15 cellular contexts compared by ENCODE assay signal in the genomic region with DNA sequence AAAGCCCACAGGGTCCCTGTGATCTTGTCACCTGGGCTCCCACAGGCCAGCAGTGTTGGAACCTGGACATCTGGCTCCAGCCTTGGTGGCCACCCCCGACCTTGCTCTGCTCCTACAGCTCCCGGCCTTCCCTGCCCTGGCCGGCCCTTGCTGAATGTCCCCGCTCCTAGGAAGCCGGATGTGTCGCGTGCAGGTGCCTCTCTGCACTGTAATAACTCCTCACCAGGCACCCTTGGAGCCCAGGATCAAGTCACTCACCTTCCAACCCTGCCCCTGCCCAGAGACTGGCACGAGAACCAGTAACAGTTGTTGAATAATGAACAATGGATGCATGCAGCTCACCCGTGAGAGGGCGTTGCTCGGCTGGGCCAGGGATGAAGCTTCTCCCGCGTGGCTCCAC. TPM values are rescaled to one million over a fixed set of nuclear protein-coding genes. Genes with fewer than 3 reads are reported as not detected.
DNase-seq lines count a peak whose midpoint lies in the region; TF ChIP-seq lines count a peak whose summit lies in the region.
"Had no signal": no experiment of that assay in that cellular context is flagged by ENCODE, and none has a peak within 500 bp of the region (broad histone marks: within the 10 kb centered on the region; RNA-seq: fewer than 3 reads in every experiment).

No MANE protein-coding gene starts in this region.

- H3K27me3 ChIP-seq in left ventricle myocardium inferior (ENCODE audit: low read depth) = no peaks in the 10 kb centered on the region

- POLR2A ChIA-PET in HEK293 (lab: Yijun Ruan, JAX) = interaction anchor here (0.9 kb wide), 1 partner anchor 10 kb away, joined by 3 read pairs; no protein-coding TSS in a partner anchor

- H3K9me3 Mint-ChIP-seq in neural crest cell = no peaks in the 10 kb centered on the region

- peaks cover 32% of the 10 kb centered on the region for H3K4me1 Mint-ChIP-seq in neural crest cell

- CTCF ChIA-PET in HEK293 (lab: Yijun Ruan, JAX) = interaction anchor here (1.1 kb wide), 1 partner anchor 73 kb away, joined by 3 read pairs; no protein-coding TSS in a partner anchor

- H3K4me1 ChIP-seq in HEK293 (ENCODE audit: control insufficient read depth, insufficient read depth, low read length) = peaks cover 10% of the 10 kb centered on the region
- peaks cover 39% of the 10 kb centered on the region for H3K4me1 ChIP-seq in left ventricle myocardium inferior

- no peaks in the 10 kb centered on the region for H3K27me3 Mint-ChIP-seq in neural crest cell (ENCODE audit: low read depth)

- no peak overlapping the region for H3K27ac ChIP-seq in HEK293 (ENCODE audit: extremely low read depth, low read depth, low read length)
- peak overlapping the region; percentile 90 for H3K27ac ChIP-seq in cingulate gyrus (ENCODE audit: low read depth, low read length)
- peak overlapping the region; percentile 88 for H3K27ac ChIP-seq in temporal lobe (ENCODE audit: low read depth, low read length)
- no peak overlapping the region for H3K27ac ChIP-seq in left ventricle myocardium inferior (replicated peaks)

- intact Hi-C loops in left ventricle myocardium inferior (cut with micrococcal nuclease) = no loop called here

- H3K4me3 ChIP-seq in HEK293 (ENCODE audit: low read depth, low read length) (no peak overlapping the region), left ventricle myocardium inferior (no peak overlapping the region)

- H3K9me3 ChIP-seq in HEK293 (ENCODE audit: control insufficient read depth, insufficient read depth, low read depth, low read length) = no peaks in the 10 kb centered on the region
- H3K9me3 ChIP-seq in left ventricle myocardium inferior (replicated peaks) = no peaks in the 10 kb centered on the region

- DNase-seq in neural crest cell (ENCODE audit: low read depth, low spot score) = no peak
- no peak for DNase-seq in hippocampal formation (lab: John Stamatoyannopoulos, UW)
- no peak for DNase-seq in left ventricle myocardium inferior
- DNase-seq in NCI-H2029 (lab: John Stamatoyannopoulos, UW) = no peak
- DNase-seq: ACHN; DMS 273 treated with DMSO at 0.1 percent for 48 hours; KG1; NCI-H1048; NCI-H146; NCI-H526; NK-92 treated with Interleukin-12 subunit alpha and Interleukin-12 subunit beta, amount 100 ng/mL, for 24 hours; RPMI8226 had no signal

- H3K36me3 Mint-ChIP-seq in neural crest cell (ENCODE audit: low read depth) = peaks cover 5% of the 10 kb centered on the region

- TF ChIP-seq CTCF in HEK293 (tag by site-specific recombination; IDR thresholded peaks at IDR 0.05) (no peak), neural crest cell (conservative IDR thresholded peaks at IDR 0.05) (no peak), left ventricle myocardium inferior (IDR thresholded peaks at IDR 0.05; ENCODE audit: borderline replicate concordance) (no peak)

- no peak overlapping the region for H3K4me3 Mint-ChIP-seq in neural crest cell

- H3K36me3 ChIP-seq in HEK293 (ENCODE audit: control insufficient read depth in 2 of 2, insufficient read depth in 1 of 2, low read length in 2 of 2) (peaks cover 15 to 21% of the 10 kb centered on the region in 2 experiments; a peak in 2 of 3 replicates), left ventricle myocardium inferior (no peaks in the 10 kb centered on the region)

- peak overlapping the region; percentile 59 for H3K27ac Mint-ChIP-seq in neural crest cell (ENCODE audit: unreplicated experiment)

TF ChIP-seq in HEK293, 187 proteins besides CTCF, POLR2A, EP300 and RAD21:
- TF ChIP-seq ZBTB20 (tag by site-specific recombination; IDR thresholded peaks at IDR 0.05) = no peak
- TF ChIP-seq ZNF391 (tag by site-specific recombination; IDR thresholded peaks at IDR 0.05; ENCODE audit: borderline replicate concordance, low read depth) = no peak
- TF ChIP-seq ZNF155 (tag by site-specific recombination; IDR thresholded peaks at IDR 0.05) = no peak
- TF ChIP-seq HOXC10 (CRISPR knock-in tag; IDR thresholded peaks at IDR 0.05) = no peak
- TF ChIP-seq ZNF248 (tag by site-specific recombination; IDR thresholded peaks at IDR 0.05) = no peak
- TF ChIP-seq HOXA7 (CRISPR knock-in tag; IDR thresholded peaks at IDR 0.05; ENCODE audit: borderline replicate concordance) = no peak
- peak; percentile 1; the same call in 1 of the 2 replicates for TF ChIP-seq GLIS1 (tag by site-specific recombination; IDR thresholded peaks at IDR 0.05)
- no peak for TF ChIP-seq AEBP2 (tag by site-specific recombination; IDR thresholded peaks at IDR 0.05; ENCODE audit: borderline replicate concordance)

RNA-seq across cellular contexts. Expression of gene PDE9A, which starts 12.1 kb away (rescaled TPM):
- total RNA-seq in neural crest cell (31.4 and 40.7 TPM in 2 replicates), temporal lobe (14.5 TPM), left ventricle myocardium inferior (3.2 TPM)

Comparison
In these comparisons a context has a peak if more than half of its experiments do, and no peak if none do; other contexts are left out.
1. H3K27ac ChIP-seq: peak in cingulate gyrus (single experiment) and temporal lobe (single experiment); none in HEK293 (single experiment) and left ventricle myocardium inferior (single experiment).